Comparison of ENCODE assay signal across 2 cellular contexts in genomic region chr20:37218976-37219375, GRCh38.
A peak's percentile ranks its signal among the peaks of the same experiment; 100 is the strongest.
TF ChIP-seq lines count a peak whose summit lies in the region.

No MANE protein-coding gene starts in this region.

TF ChIP-seq in GM23338, 12 proteins besides CTCF, POLR2A, EP300 and RAD21:
- TF ChIP-seq STAT1 (IDR thresholded peaks at IDR 0.05; ENCODE audit: unreplicated experiment) (no peak), ETS1 (IDR thresholded peaks at IDR 0.05) (no peak), ZNF114 (CRISPR knock-in tag; IDR thresholded peaks at IDR 0.05) (no peak), ZNF331 (CRISPR knock-in tag; IDR thresholded peaks at IDR 0.05; ENCODE audit: low read depth) (no peak), JUNB (IDR thresholded peaks at IDR 0.05; ENCODE audit: unreplicated experiment) (no peak), EZH2phosphoT487 (IDR thresholded peaks at IDR 0.05; ENCODE audit: unreplicated experiment) (no peak), ZNF462 (CRISPR knock-in tag; IDR thresholded peaks at IDR 0.05) (no peak)

TF ChIP-seq in K562, 482 proteins besides CTCF, POLR2A, EP300 and RAD21:
- TF ChIP-seq RBM25 (IDR thresholded peaks at IDR 0.05; ENCODE audit: low read depth, low read length, severe bottlenecking) (peak; percentile 52), ZNF592 (IDR thresholded peaks at IDR 0.05) (no peak)
